ENCODE assay signal across 17 cellular contexts in genomic region chr6:156952401-156952800, GRCh38.
DNase-seq lines count a peak whose midpoint lies in the region; ATAC-seq and TF ChIP-seq lines count a peak whose summit lies in the region.
"Had no signal": no experiment of that assay in that cellular context is flagged by ENCODE, and none has a peak within 500 bp of the region (broad histone marks: within the 10 kb centered on the region; RNA-seq: fewer than 3 reads in every experiment).

No MANE protein-coding gene starts in this region.

- peaks cover 9% of the 10 kb centered on the region for H3F3A ChIP-seq in Loucy (ENCODE audit: low read depth)

- H2AFZ ChIP-seq in Loucy (ENCODE audit: low read length), result no peak overlapping the region

- H3K4me2 ChIP-seq in Loucy (ENCODE audit: low read depth, low read length, poor library complexity, severe bottlenecking), result peak overlapping the region; percentile 73

- H3K4me1 Mint-ChIP-seq in chondrocyte (ENCODE audit: low read depth) (peaks cover 63% of the 10 kb centered on the region), nephron progenitor cell (peaks cover 64% of the 10 kb centered on the region)
- H3K4me1 Mint-ChIP-seq in activated T-helper 17 cell treated with anti-CD3 and anti-CD28 coated beads, Interleukin-2, amount 50 U/mL, for 72 hours, result peaks cover 27% of the 10 kb centered on the region

- H3K4me1 ChIP-seq in A673 (ENCODE audit: insufficient read depth, low read length, poor library complexity, severe bottlenecking) (peaks cover 35% of the 10 kb centered on the region), Loucy (ENCODE audit: insufficient read depth, low read length, poor library complexity, severe bottlenecking) (peaks cover 94% of the 10 kb centered on the region), tibial artery (peaks cover 0 to 88% (median 50%) of the 10 kb centered on the region in 4 donors)

- H3K27me3 Mint-ChIP-seq in chondrocyte (ENCODE audit: low read depth) (no peaks in the 10 kb centered on the region), nephron progenitor cell (ENCODE audit: low read depth, poor library complexity) (no peaks in the 10 kb centered on the region)
- H3K27me3 Mint-ChIP-seq in activated T-helper 17 cell treated with anti-CD3 and anti-CD28 coated beads, Interleukin-2, amount 50 U/mL, for 72 hours, result no peaks in the 10 kb centered on the region
- H3K27me3 Mint-ChIP-seq: activated CD4-positive, alpha-beta memory T cell treated with anti-CD3 and anti-CD28 coated beads for 36 hours had no signal

- intact Hi-C loops in A673 (cut with micrococcal nuclease; ENCODE audit: unreplicated experiment), result no loop called here
- intact Hi-C loops in tibial artery (cut with DNase I; ENCODE audit: low total_unique reads), result no loop called here

- no TSS peak for BruUV-seq in A673 (replicated peaks; lab: Mats Ljungman, UMichigan)

- CTCF ChIA-PET in A673 (lab: Charles Lee), result no interaction called here

- H3K27me3 ChIP-seq in A673 (replicated peaks; ENCODE audit: insufficient read depth, low read depth, low read length, poor library complexity), result no peaks in the 10 kb centered on the region
- H3K27me3 ChIP-seq in Loucy (ENCODE audit: insufficient read depth, low read length, poor library complexity, severe bottlenecking), result no peaks in the 10 kb centered on the region
- no peaks in the 10 kb centered on the region for H3K27me3 ChIP-seq in tibial artery
- H3K27me3 ChIP-seq: stomach had no signal

- H3K36me3 ChIP-seq in A673 (ENCODE audit: insufficient read depth, low read length, poor library complexity, severe bottlenecking) (no peaks in the 10 kb centered on the region), Loucy (ENCODE audit: insufficient read depth, low read length) (no peaks in the 10 kb centered on the region; the same call in 1 of the 2 replicates), tibial artery (no peaks in the 10 kb centered on the region)
- H3K36me3 ChIP-seq: stomach had no signal

- TF ChIP-seq CTCF in A673 (conservative IDR thresholded peaks at IDR 0.05; ENCODE audit: low read depth, low read length) (no peak), Loucy (conservative IDR thresholded peaks at IDR 0.05; ENCODE audit: low read length) (no peak), chondrocyte (IDR thresholded peaks at IDR 0.05) (no peak), nephron progenitor cell (IDR thresholded peaks at IDR 0.05) (no peak), tibial artery (IDR thresholded peaks at IDR 0.05) (no peak)

- peak overlapping the region; percentile 97 for H3K27ac Mint-ChIP-seq in chondrocyte (ENCODE audit: unreplicated experiment)
- H3K27ac Mint-ChIP-seq in nephron progenitor cell, result peak overlapping the region; percentile 70
- no peak overlapping the region for H3K27ac Mint-ChIP-seq in activated T-helper 17 cell treated with anti-CD3 and anti-CD28 coated beads, Interleukin-2, amount 50 U/mL, for 72 hours
- H3K27ac Mint-ChIP-seq: activated CD4-positive, alpha-beta memory T cell treated with anti-CD3 and anti-CD28 coated beads for 36 hours had no signal

- POLR2A ChIA-PET in A673 (lab: Charles Lee; ENCODE audit: low non-redundant PET), result no interaction called here

- H4K20me1 ChIP-seq in Loucy (ENCODE audit: insufficient read depth, low read length, poor library complexity, severe bottlenecking), result peaks cover 80% of the 10 kb centered on the region

- no peaks in the 10 kb centered on the region for H3K9me3 Mint-ChIP-seq in chondrocyte (ENCODE audit: low read depth)
- peaks cover 3% of the 10 kb centered on the region for H3K9me3 Mint-ChIP-seq in nephron progenitor cell
- H3K9me3 Mint-ChIP-seq in activated T-helper 17 cell treated with anti-CD3 and anti-CD28 coated beads, Interleukin-2, amount 50 U/mL, for 72 hours, result no peaks in the 10 kb centered on the region
- H3K9me3 Mint-ChIP-seq: activated CD4-positive, alpha-beta memory T cell treated with anti-CD3 and anti-CD28 coated beads for 36 hours had no signal

- H3K4me3 ChIP-seq in A673 (ENCODE audit: low read depth, low read length, poor library complexity, severe bottlenecking) (no peak overlapping the region), Loucy (ENCODE audit: low read length, poor library complexity, severe bottlenecking) (peak overlapping the region; percentile 66), tibial artery (no peak overlapping the region)
- H3K4me3 ChIP-seq: stomach had no signal

- peaks cover 97% of the 10 kb centered on the region for H3K79me2 ChIP-seq in Loucy (ENCODE audit: insufficient read depth, low read length)

- H3K9me2 ChIP-seq in Loucy (replicated peaks; ENCODE audit: low read depth, low read length), result no peaks in the 10 kb centered on the region

- ATAC-seq in activated T-helper 17 cell treated with anti-CD3 and anti-CD28 coated beads, Interleukin-2, amount 50 U/mL, for 72 hours (replicated peaks), result no peak
- no peak for ATAC-seq in GM21423 (IDR thresholded peaks at IDR 0.05; ENCODE audit: unreplicated experiment)

- peak overlapping the region; percentile 48 for H3K9ac ChIP-seq in Loucy (ENCODE audit: low read depth, low read length, poor library complexity, severe bottlenecking)

- H3K9me3 ChIP-seq in A673 (ENCODE audit: low read depth, low read length, poor library complexity, severe bottlenecking) (no peaks in the 10 kb centered on the region), Loucy (ENCODE audit: insufficient read depth, low read depth, low read length) (no peaks in the 10 kb centered on the region), tibial artery (no peaks in the 10 kb centered on the region)
- H3K9me3 ChIP-seq: stomach had no signal

- H3K27ac ChIP-seq in A673 (ENCODE audit: low read depth, low read length, poor library complexity, severe bottlenecking) (peak overlapping the region; percentile 57), tibial artery (no peak overlapping the region)
- H3K27ac ChIP-seq: coronary artery had no signal

- no peak for DNase-seq in A673 (ENCODE audit: low spot score)
- no peak for DNase-seq in chondrocyte (ENCODE audit: low spot score)
- DNase-seq in nephron progenitor cell, result no peak
- DNase-seq in tibial artery, result no peak
- DNase-seq in activated naive CD4-positive, alpha-beta T cell treated with anti-CD3 and anti-CD28 coated beads, Interleukin-2, amount 50 U/mL, for 16 hours, result no peak
- DNase-seq: activated CD4-positive, alpha-beta memory T cell treated with anti-CD3 and anti-CD28 coated beads for 36 hours; amniotic stem cell; Kasumi-1; mesendoderm; NCI-H1436 treated with DMSO at 0.1 percent for 48 hours; NCI-H345; stimulated activated CD4-positive, alpha-beta T cell treated with anti-CD3 and anti-CD28 coated beads, Interleukin-12 subunit alpha, Interleukin-12 subunit beta, amount 100 ng/mL, for 4 hours; stomach had no signal

- H3K4me3 Mint-ChIP-seq in chondrocyte (ENCODE audit: unreplicated experiment), result no peak overlapping the region
- H3K4me3 Mint-ChIP-seq in nephron progenitor cell, result peak overlapping the region; percentile 66
- no peak overlapping the region for H3K4me3 Mint-ChIP-seq in activated T-helper 17 cell treated with anti-CD3 and anti-CD28 coated beads, Interleukin-2, amount 50 U/mL, for 72 hours
- H3K4me3 Mint-ChIP-seq: activated CD4-positive, alpha-beta memory T cell treated with anti-CD3 and anti-CD28 coated beads for 36 hours had no signal

- H3K36me3 Mint-ChIP-seq in chondrocyte (ENCODE audit: low read depth) (no peaks in the 10 kb centered on the region), nephron progenitor cell (ENCODE audit: low read depth) (peaks cover 6% of the 10 kb centered on the region)
- H3K36me3 Mint-ChIP-seq in activated T-helper 17 cell treated with anti-CD3 and anti-CD28 coated beads, Interleukin-2, amount 50 U/mL, for 72 hours (ENCODE audit: low read depth), result no peaks in the 10 kb centered on the region
- H3K36me3 Mint-ChIP-seq: activated CD4-positive, alpha-beta memory T cell treated with anti-CD3 and anti-CD28 coated beads for 36 hours had no signal
